Comparison of ENCODE assay signal across 14 cellular contexts in the genomic region with DNA sequence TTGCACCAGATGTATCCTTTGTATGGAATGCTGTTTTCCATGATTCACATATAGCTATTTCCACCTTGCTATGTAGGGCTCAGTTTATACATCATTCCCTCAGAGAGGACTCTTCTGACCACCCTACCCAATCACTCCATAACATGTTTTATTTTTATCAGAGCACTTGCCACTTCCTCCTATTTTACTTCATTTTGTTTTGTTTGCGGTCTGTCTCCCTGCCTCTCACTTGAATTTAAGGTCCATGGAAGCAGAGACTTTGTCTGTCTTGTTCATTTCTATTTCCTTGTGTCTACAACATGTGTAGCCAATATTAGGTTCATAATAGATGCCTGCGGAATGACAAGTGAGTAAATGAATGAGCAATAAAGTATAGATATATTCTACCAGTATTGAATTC.
"Had no signal": no experiment of that assay in that cellular context is flagged by ENCODE, and none has a peak within 500 bp of the region (broad histone marks: within the 10 kb centered on the region; RNA-seq: fewer than 3 reads in every experiment).

No MANE protein-coding gene starts in this region.

- ATAC-seq: activated CD8-positive, alpha-beta T cell treated with anti-CD3 and anti-CD28 coated beads for 36 hours; esophagus mucosa; left lung; naive thymus-derived CD8-positive, alpha-beta T cell; stimulated activated effector memory CD8-positive, alpha-beta T cell treated with anti-CD3 and anti-CD28 coated beads, Interleukin-12 subunit alpha, Interleukin-12 subunit beta, amount 100 ng/mL, for 72 hours had no signal

- DNase-seq: activated B cell treated with CpG ODN at 0.5 μM for 24 hours; activated CD4-positive, alpha-beta T cell treated with anti-CD3 and anti-CD28 coated beads for 48 hours; activated CD8-positive, alpha-beta T cell treated with anti-CD3 and anti-CD28 coated beads for 36 hours; activated effector memory CD4-positive, alpha-beta T cell treated with anti-CD3 and anti-CD28 coated beads, Interleukin-2, amount 50 U/mL, for 16 hours; activated T-cell treated with anti-CD3 and anti-CD28 coated beads, Interleukin-2, amount 50 U/mL, for 48 hours; adrenal gland; hypothalamus; kidney; left lung; naive thymus-derived CD8-positive, alpha-beta T cell; stimulated activated CD4-positive, alpha-beta T cell treated with anti-CD3 and anti-CD28 coated beads, Interleukin-1b, Interleukin-23, amount 100 ng/mL, for 48 hours had no signal

- H3K4me3 ChIP-seq: adrenal gland, cardiac muscle cell, left lung had no signal

- H3K9me3 ChIP-seq: adrenal gland, left lung had no signal

- H3K4me1 ChIP-seq: adrenal gland had no signal

- H3K27ac ChIP-seq: adrenal gland, cardiac muscle cell had no signal

- H3K27me3 ChIP-seq: adrenal gland, cardiac muscle cell, left lung had no signal

- H3K36me3 ChIP-seq: adrenal gland, cardiac muscle cell, left lung had no signal
